2 cellular contexts compared by ENCODE assay signal in genomic region chr3:101879623-101880284, GRCh38.
TF ChIP-seq lines count a peak whose summit lies in the region.

No MANE protein-coding gene starts in this region.

TF ChIP-seq in IMR-90, 13 proteins besides CTCF, POLR2A, EP300 and RAD21:
- TF ChIP-seq BHLHE40 (IDR thresholded peaks at IDR 0.05; ENCODE audit: low read depth, low read length) (no peak), USF2 (IDR thresholded peaks at IDR 0.05; ENCODE audit: low read depth, low read length) (no peak), MAFK (IDR thresholded peaks at IDR 0.05; ENCODE audit: low read depth, low read length) (0 out of 2 replicates have a peak, but pooled peaks have one; percentile 22), MAZ (IDR thresholded peaks at IDR 0.05; ENCODE audit: borderline replicate concordance, low read depth, low read length) (no peak), ELK1 (IDR thresholded peaks at IDR 0.05; ENCODE audit: borderline replicate concordance, low read depth, low read length) (no peak), NFE2L2 (IDR thresholded peaks at IDR 0.05; ENCODE audit: low read depth, low read length) (no peak)

TF ChIP-seq in HepG2, 621 proteins besides CTCF, POLR2A, EP300 and RAD21:
- no peak for TF ChIP-seq JARID2 (CRISPR knock-in tag; IDR thresholded peaks at IDR 0.05; ENCODE audit: insufficient replicate concordance)
- TF ChIP-seq MAFF (IDR thresholded peaks at IDR 0.05; ENCODE audit: low read depth, low read length) = peak; percentile 55
- TF ChIP-seq MAFK (conservative IDR thresholded peaks at IDR 0.05 in 1 of 2, IDR thresholded peaks at IDR 0.05 in 1 of 2; ENCODE audit: low read length in 2 of 2) = peak; percentile 39 to 68
